23 cellular contexts compared by ENCODE assay signal in genomic region chrX:143580266-143580665, GRCh38. TPM values are rescaled to one million over a fixed set of nuclear protein-coding genes. Genes with fewer than 3 reads are reported as not detected.
DNase-seq lines count a peak whose midpoint lies in the region; ATAC-seq and TF ChIP-seq lines count a peak whose summit lies in the region.
"Had no signal": no experiment of that assay in that cellular context is flagged by ENCODE, and none has a peak within 500 bp of the region (broad histone marks: within the 10 kb centered on the region; RNA-seq: fewer than 3 reads in every experiment).

No MANE protein-coding gene starts in this region.

- no peak overlapping the region for H3K4me3 ChIP-seq in NB4 (ENCODE audit: low read depth, low read length)
- no peak overlapping the region for H3K4me3 ChIP-seq in H7 (ENCODE audit: insufficient read depth, low read depth, low read length)
- H3K4me3 ChIP-seq: GM23338, SJSA1, smooth muscle cell, suprapubic skin had no signal

- no peak for TF ChIP-seq POLR2A in NB4 (IDR thresholded peaks at IDR 0.05; ENCODE audit: extremely low read depth, insufficient read length)

- no peak for ATAC-seq in activated CD4-positive, CD25-positive, alpha-beta regulatory T cell treated with anti-CD3 and anti-CD28 coated beads, Interleukin-2, amount 50 U/mL, for 24 hours
- ATAC-seq: GM23338, left ventricle myocardium superior had no signal

- TF ChIP-seq CTCF in NB4 (IDR thresholded peaks at IDR 0.05; ENCODE audit: low read depth, low read length) = no peak

- no peaks in the 10 kb centered on the region for H3K36me3 ChIP-seq in H7 (replicated peaks; ENCODE audit: control insufficient read depth, insufficient read depth, low read length)
- H3K36me3 ChIP-seq: SJSA1, suprapubic skin had no signal

- H3K27me3 ChIP-seq in H7 (ENCODE audit: control insufficient read depth, insufficient read depth, low read length) = no peaks in the 10 kb centered on the region
- H3K27me3 ChIP-seq: SJSA1, suprapubic skin had no signal

- DNase-seq in GDM1 (lab: John Stamatoyannopoulos, UW) = peak; percentile 6
- DNase-seq in NB4 (ENCODE audit: low read depth) = peak; percentile 13
- peak; percentile 97 for DNase-seq in amniotic epithelial cell (ENCODE audit: low read depth)
- DNase-seq in myocyte (ENCODE audit: low read depth) = peak; percentile 2
- DNase-seq in SHP77 treated with DMSO at 0.1 percent for 48 hours (lab: John Stamatoyannopoulos, UW) = no peak
- no peak for DNase-seq in NCI-H1092 (lab: John Stamatoyannopoulos, UW)
- no peak for DNase-seq in H7
- DNase-seq: activated effector memory CD4-positive, alpha-beta T cell treated with anti-CD3 and anti-CD28 coated beads, Interleukin-2, amount 50 U/mL, for 16 hours; amygdala; cerebellar nuclear complex; left ventricle myocardium superior; naive B cell; NCI-H1436; NCI-H2227 treated with DMSO at 0.1 percent for 48 hours; stimulated activated CD4-positive, alpha-beta T cell treated with anti-CD3 and anti-CD28 coated beads, Interleukin-4, amount 100 ng/mL, for 4 hours; stimulated activated CD8-positive, alpha-beta memory T cell treated with anti-CD3 and anti-CD28 coated beads, Interleukin-4, amount 100 ng/mL, for 48 hours; T1000 had no signal

RNA-seq across cellular contexts. Expression of gene SLITRK4, which starts 55.6 kb away (rescaled TPM):
- total RNA-seq in myocyte = 2.8 and 3.5 TPM in 2 replicates
- 2.6 TPM for polyA plus RNA-seq in myocyte (2012)
- total RNA-seq in H7 (2014; rRNA removed; shearing (Covaris generic)) = 9.9 and 12.7 TPM in 2 replicates
- total RNA-seq: SJSA1 had no signal
- polyA plus RNA-seq: IgD-negative memory B cell had no signal

Comparison
In these comparisons a context has a peak if more than half of its experiments do, and no peak if none do; other contexts are left out.
1. DNase-seq: peak in GDM1 (single experiment), NB4 (single experiment), amniotic epithelial cell (single experiment) and myocyte (single experiment); none in SHP77 treated with DMSO at 0.1 percent for 48 hours (single experiment), NCI-H1092 (single experiment) and H7 (single experiment).